In the genomic region with DNA sequence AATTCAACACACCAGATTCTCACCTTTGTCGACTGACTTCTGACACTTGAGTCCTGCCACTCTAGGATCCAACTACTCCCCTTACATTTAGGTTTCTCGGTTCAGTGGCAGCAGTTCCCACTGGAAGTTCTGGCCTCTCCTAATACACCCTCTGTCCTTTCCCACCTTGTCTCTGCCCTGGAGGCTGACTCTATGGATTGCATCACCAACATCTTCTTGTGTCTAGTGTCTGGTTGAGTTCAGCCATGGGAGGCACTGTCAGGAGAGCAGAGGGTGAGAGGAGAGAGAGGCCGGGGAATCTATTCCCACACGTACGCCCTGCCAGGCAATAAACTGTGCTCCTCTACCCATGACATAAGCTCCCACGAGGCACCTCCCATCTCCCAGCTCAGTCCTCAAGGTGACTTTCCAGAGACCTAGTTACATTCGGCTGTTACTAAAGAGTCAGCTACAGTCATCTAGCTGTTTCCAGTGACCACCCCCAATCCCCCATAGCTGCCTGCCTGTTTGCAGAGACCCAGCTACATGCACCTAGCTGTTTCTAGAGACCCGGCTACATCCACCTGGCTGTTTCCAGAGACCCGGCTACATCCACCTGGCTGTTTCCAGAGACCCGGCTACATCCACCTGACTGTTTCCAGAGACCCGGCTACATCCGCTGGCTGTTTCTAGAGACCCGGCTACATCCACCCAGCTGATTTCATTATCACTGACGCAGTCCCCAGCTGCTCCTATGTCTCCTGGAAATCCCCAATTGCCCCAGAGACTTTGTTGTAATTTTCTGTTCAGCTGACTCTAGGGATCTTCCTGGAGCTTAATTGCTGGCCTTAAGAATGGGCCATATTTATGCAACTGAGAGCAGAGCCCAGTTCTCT, we compare ENCODE assay signal across 28 cellular contexts. TPM values are rescaled to one million over a fixed set of nuclear protein-coding genes. Genes with fewer than 3 reads are reported as not detected.
DNase-seq lines count a peak whose midpoint lies in the region; ATAC-seq and TF ChIP-seq lines count a peak whose summit lies in the region.
"Had no signal": no experiment of that assay in that cellular context is flagged by ENCODE, and none has a peak within 500 bp of the region (broad histone marks: within the 10 kb centered on the region; RNA-seq: fewer than 3 reads in every experiment).

No MANE protein-coding gene starts in this region.

- peak overlapping the region in 3 of 11 experiments; percentile 33 to 76 (median 74); a peak in 6 of 22 replicates for H3K9ac ChIP-seq in BLaER1 treated with 17β-estradiol and CSF1 and Interleukin-3, amounts not matched to agents 10 nM and 100 nM
- H3K9ac ChIP-seq: KMS-11, parathyroid adenoma had no signal

- peaks cover 8% of the 10 kb centered on the region for H3K4me1 Mint-ChIP-seq in memory B cell
- H3K4me1 Mint-ChIP-seq in activated naive CD4-positive, alpha-beta T cell treated with anti-CD3 and anti-CD28 coated beads for 36 hours (ENCODE audit: low read depth), result no peaks in the 10 kb centered on the region
- H3K4me1 Mint-ChIP-seq: activated naive CD8-positive, alpha-beta T cell treated with anti-CD3 and anti-CD28 coated beads for 36 hours; activated T-helper 17 cell treated with anti-CD3 and anti-CD28 coated beads, Interleukin-2, amount 50 U/mL, for 72 hours; H9; nephron progenitor cell had no signal

- peaks cover 10% of the 10 kb centered on the region for H3K27me3 Mint-ChIP-seq in memory B cell
- H3K27me3 Mint-ChIP-seq in activated naive CD4-positive, alpha-beta T cell treated with anti-CD3 and anti-CD28 coated beads for 36 hours (ENCODE audit: low read depth), result peaks cover 7% of the 10 kb centered on the region

- TF ChIP-seq CTCF in GM13977 (IDR thresholded peaks at IDR 0.05; ENCODE audit: extremely low read depth, insufficient read depth, missing control alignments), result no peak

- no peak for TF ChIP-seq POLR2A in erythroblast (IDR thresholded peaks at IDR 0.05; ENCODE audit: low read length)

- H3K9me3 Mint-ChIP-seq in memory B cell, result peaks cover 2% of the 10 kb centered on the region
- H3K9me3 Mint-ChIP-seq in activated naive CD4-positive, alpha-beta T cell treated with anti-CD3 and anti-CD28 coated beads for 36 hours, result no peaks in the 10 kb centered on the region
- H3K9me3 Mint-ChIP-seq: activated naive CD8-positive, alpha-beta T cell treated with anti-CD3 and anti-CD28 coated beads for 36 hours; activated T-helper 17 cell treated with anti-CD3 and anti-CD28 coated beads, Interleukin-2, amount 50 U/mL, for 72 hours; CD8-positive, alpha-beta T cell had no signal

- peak overlapping the region; percentile 22 to 93 (median 52) for H3K4me2 ChIP-seq in BLaER1 treated with 17β-estradiol and CSF1 and Interleukin-3, amounts not matched to agents 10 nM and 100 nM
- H3K4me2 ChIP-seq: KMS-11 had no signal

- H3K36me3 ChIP-seq in BLaER1 treated with 17β-estradiol and CSF1 and Interleukin-3, amounts not matched to agents 10 nM and 100 nM, result no peaks in the 10 kb centered on the region
- H3K36me3 ChIP-seq: sigmoid colon, upper lobe of left lung had no signal

- H3K36me3 Mint-ChIP-seq in memory B cell, result no peaks in the 10 kb centered on the region
- H3K36me3 Mint-ChIP-seq in activated naive CD4-positive, alpha-beta T cell treated with anti-CD3 and anti-CD28 coated beads for 36 hours (ENCODE audit: low read depth), result no peaks in the 10 kb centered on the region
- H3K36me3 Mint-ChIP-seq: activated naive CD8-positive, alpha-beta T cell treated with anti-CD3 and anti-CD28 coated beads for 36 hours; CD8-positive, alpha-beta T cell had no signal

- H3K4me1 ChIP-seq in BLaER1 treated with 17β-estradiol and CSF1 and Interleukin-3, amounts not matched to agents 10 nM and 100 nM, result peaks cover 26 to 90% (median 37%) of the 10 kb centered on the region in 10 experiments
- H3K4me1 ChIP-seq: parathyroid adenoma, sigmoid colon, upper lobe of left lung had no signal

- no peak overlapping the region for H3K4me3 ChIP-seq in BLaER1 treated with 17β-estradiol and CSF1 and Interleukin-3, amounts not matched to agents 10 nM and 100 nM
- H3K4me3 ChIP-seq: sigmoid colon, SK-N-MC, upper lobe of left lung had no signal

- H3K4me3 Mint-ChIP-seq in memory B cell, result no peak overlapping the region
- no peak overlapping the region for H3K4me3 Mint-ChIP-seq in activated naive CD4-positive, alpha-beta T cell treated with anti-CD3 and anti-CD28 coated beads for 36 hours
- H3K4me3 Mint-ChIP-seq: activated naive CD8-positive, alpha-beta T cell treated with anti-CD3 and anti-CD28 coated beads for 36 hours; activated T-helper 17 cell treated with anti-CD3 and anti-CD28 coated beads, Interleukin-2, amount 50 U/mL, for 72 hours; CD8-positive, alpha-beta T cell; H9; nephron progenitor cell had no signal

- peak; percentile 34 for ATAC-seq in memory B cell (ENCODE audit: low read depth)
- ATAC-seq in HG03045 (IDR thresholded peaks at IDR 0.05; ENCODE audit: unreplicated experiment), result no peak
- ATAC-seq: activated T-helper 17 cell treated with anti-CD3 and anti-CD28 coated beads, Interleukin-2, amount 50 U/mL, for 72 hours; CD8-positive, alpha-beta T cell had no signal

- H3K9me3 ChIP-seq in BLaER1 treated with 17β-estradiol and CSF1 and Interleukin-3, amounts not matched to agents 10 nM and 100 nM (replicated peaks in 1 of 11), result peaks cover 0 to 6% (median 0%) of the 10 kb centered on the region in 11 experiments; a peak in 1 of 22 replicates
- H3K9me3 ChIP-seq: sigmoid colon, upper lobe of left lung had no signal

- no peaks in the 10 kb centered on the region for H3K27me3 ChIP-seq in BLaER1 treated with 17β-estradiol and CSF1 and Interleukin-3, amounts not matched to agents 10 nM and 100 nM
- H3K27me3 ChIP-seq: upper lobe of left lung had no signal

- DNase-seq in GM13977 (ENCODE audit: low spot score) (peak; percentile 45), RPMI8226 (peak; percentile 74), memory B cell (ENCODE audit: low spot score in 2 of 2) (no peak), erythroblast (lab: John Stamatoyannopoulos, UW) (no peak), GM03348 (ENCODE audit: low spot score) (no peak)
- DNase-seq in activated naive CD4-positive, alpha-beta T cell treated with anti-CD3 and anti-CD28 coated beads for 36 hours, result no peak
- DNase-seq: activated CD4-positive, alpha-beta T cell treated with anti-CD3 and anti-CD28 coated beads, Interleukin-2, amount 50 U/mL, for 1 hour; activated naive CD8-positive, alpha-beta T cell treated with anti-CD3 and anti-CD28 coated beads for 36 hours; CD8-positive, alpha-beta T cell; DMS53; foreskin fibroblast; H9; NCI-H1930; NCI-H446 treated with DMSO at 0.1 percent for 48 hours; nephron progenitor cell; sigmoid colon; stimulated activated CD4-positive, alpha-beta T cell treated with anti-CD3 and anti-CD28 coated beads, Interleukin-15, amount 100 ng/mL, for 24 hours; T-helper 2 cell; upper lobe of left lung had no signal

- CTCF ChIA-PET in activated naive CD4-positive, alpha-beta T cell treated with anti-CD3 and anti-CD28 coated beads for 36 hours (lab: Charles Lee), result interaction anchor here (0.6 to 4.8 kb wide), 8 partner anchors 14 to 177 kb away, joined by 3 to 29 read pairs (median 4); no protein-coding TSS in a partner anchor

- intact Hi-C loops in activated naive CD4-positive, alpha-beta T cell treated with anti-CD3 and anti-CD28 coated beads for 36 hours (cut with micrococcal nuclease), result loop anchor here (5.0 kb wide), 1 partner anchor 172 kb away; no protein-coding TSS in a partner anchor

- no peaks in the 10 kb centered on the region for H4K20me1 ChIP-seq in BLaER1 treated with 17β-estradiol and CSF1 and Interleukin-3, amounts not matched to agents 10 nM and 100 nM

- in situ Hi-C loops in GM13977 (cut with MboI; ENCODE audit: low pct_unique_long_range_greater_than_20kb, low sequenced_read_pairs, unreplicated experiment), result loop anchor here (10.0 kb wide), 1 partner anchor 170 kb away; no protein-coding TSS in a partner anchor

- no peak overlapping the region for H3K27ac Mint-ChIP-seq in memory B cell
- no peak overlapping the region for H3K27ac Mint-ChIP-seq in activated naive CD4-positive, alpha-beta T cell treated with anti-CD3 and anti-CD28 coated beads for 36 hours
- H3K27ac Mint-ChIP-seq: activated naive CD8-positive, alpha-beta T cell treated with anti-CD3 and anti-CD28 coated beads for 36 hours; activated T-helper 17 cell treated with anti-CD3 and anti-CD28 coated beads, Interleukin-2, amount 50 U/mL, for 72 hours; CD8-positive, alpha-beta T cell; H9; nephron progenitor cell had no signal

- peak overlapping the region in 7 of 11 experiments; percentile 19 to 80 (median 47); a peak in 10 of 22 replicates for H3K27ac ChIP-seq in BLaER1 treated with 17β-estradiol and CSF1 and Interleukin-3, amounts not matched to agents 10 nM and 100 nM
- H3K27ac ChIP-seq: KMS-11, parathyroid adenoma, sigmoid colon, SK-N-MC, upper lobe of left lung, VCaP had no signal

RNA-seq across cellular contexts. Expression of a gene that starts 8.1 kb away (rescaled TPM):
- total RNA-seq in activated naive CD4-positive, alpha-beta T cell treated with anti-CD3 and anti-CD28 coated beads for 36 hours, result not detected
- total RNA-seq: activated naive CD8-positive, alpha-beta T cell treated with anti-CD3 and anti-CD28 coated beads for 36 hours; activated T-helper 17 cell treated with anti-CD3 and anti-CD28 coated beads, Interleukin-2, amount 50 U/mL, for 72 hours; astrocyte; epithelial cell of proximal tubule; H9 had no signal

RNA-seq across cellular contexts. Expression of a gene that starts 24.4 kb away (rescaled TPM):
- under 1 TPM in 1 of 2 experiments, not detected in 1; 0.36 TPM for total RNA-seq in activated naive CD4-positive, alpha-beta T cell treated with anti-CD3 and anti-CD28 coated beads for 36 hours
- total RNA-seq: astrocyte, epithelial cell of proximal tubule, H9 had no signal

Comparison
In these comparisons a context has a peak if more than half of its experiments do, and no peak if none do; other contexts are left out.
1. DNase-seq: peak in GM13977 (single experiment) and RPMI8226 (single experiment); none in memory B cell (0 of 2), activated naive CD4-positive, alpha-beta T cell treated with anti-CD3 and anti-CD28 coated beads for 36 hours (single experiment), erythroblast (0 of 2) and GM03348 (single experiment).